In genomic region chr2:110441905-110442304, GRCh38 we compare ENCODE assay signal across 8 cellular contexts. TPM values are rescaled to one million over a fixed set of nuclear protein-coding genes. Genes with fewer than 3 reads are reported as not detected.
DNase-seq lines count a peak whose midpoint lies in the region; ATAC-seq, FAIRE-seq and TF ChIP-seq lines count a peak whose summit lies in the region.
"Not testable (repeated sequence)": the region's sequence is repeated elsewhere in the genome, so short reads cannot be mapped to it uniquely, and the experiment has no call there.
"Had no signal": no experiment of that assay in that cellular context is flagged by ENCODE, and none has a peak within 500 bp of the region (broad histone marks: within the 10 kb centered on the region; RNA-seq: fewer than 3 reads in every experiment).

No MANE protein-coding gene starts in this region.

- TF ChIP-seq CTCF in HCT116 (IDR thresholded peaks at IDR 0.05 in 2 of 3, conservative IDR thresholded peaks at IDR 0.05 in 1 of 3; ENCODE audit: borderline replicate concordance in 1 of 3, insufficient read depth in 1 of 3, low read depth in 2 of 3, low read length in 2 of 3); Panc1 (IDR thresholded peaks at IDR 0.05); bronchial epithelial cell (IDR thresholded peaks at IDR 0.05; ENCODE audit: insufficient read depth, low read length, severe bottlenecking); keratinocyte (optimal IDR thresholded peaks at IDR 0.05 in 1 of 3, IDR thresholded peaks at IDR 0.05 in 1 of 3, conservative IDR thresholded peaks at IDR 0.05 in 1 of 3; ENCODE audit: extremely low read depth in 1 of 3, insufficient read depth in 2 of 3, low read length in 3 of 3): not testable (repeated sequence)

- TF ChIP-seq RAD21 in HCT116 (IDR thresholded peaks at IDR 0.05; ENCODE audit: low read depth), result not testable (repeated sequence)

- H3K27ac ChIP-seq in HCT116 (ENCODE audit: low read depth, low read length); Panc1 (ENCODE audit: low read length); keratinocyte (ENCODE audit: control insufficient read depth, insufficient read depth, low read length): not testable (repeated sequence)

- not testable (repeated sequence) for H3K27me3 ChIP-seq in HCT116 (ENCODE audit: insufficient read depth, low read length); Panc1 (ENCODE audit: control insufficient read depth, insufficient read depth, low read length); bronchial epithelial cell (ENCODE audit: control insufficient read depth, insufficient read depth, low read length); keratinocyte (ENCODE audit: control insufficient read depth, extremely low read depth, insufficient read depth, low read length)

- ATAC-seq in HCT116 (peak; percentile 91), Panc1 (0 out of 2 replicates have a peak, but pooled peaks have one; percentile 19), SK-N-SH treated with all-trans-retinoic acid at 6 μM for 48 hours (peak; percentile 68)

- H2AFZ ChIP-seq in HCT116 (ENCODE audit: low read depth, low read length, poor library complexity, severe bottlenecking); keratinocyte (ENCODE audit: control insufficient read depth, low read length): not testable (repeated sequence)

- not testable (repeated sequence) for H3K79me2 ChIP-seq in HCT116 (ENCODE audit: insufficient read depth, low read length); keratinocyte (ENCODE audit: control insufficient read depth, insufficient read depth, low read length)

- intact Hi-C loops in HCT116 (cut with micrococcal nuclease); Panc1 (cut with micrococcal nuclease; ENCODE audit: unreplicated experiment): not testable (repeated sequence)

- FAIRE-seq in bronchial epithelial cell (lab: Jason Lieb, UNC) (peak; percentile 89), keratinocyte (lab: Jason Lieb, UNC) (peak; percentile 99), urothelium cell line (lab: Jason Lieb, UNC) (peak; percentile 93)

- H3K4me3 ChIP-seq in HCT116 (replicated peaks in 1 of 2; ENCODE audit: low read depth in 1 of 2, low read length in 2 of 2); Panc1 (ENCODE audit: low read depth in 2 of 2, low read length in 2 of 2); bronchial epithelial cell (ENCODE audit: low read depth, low read length); keratinocyte (ENCODE audit: control insufficient read depth in 2 of 3, extremely low read depth in 1 of 3, insufficient read depth in 2 of 3, low read depth in 1 of 3, low read length in 3 of 3): not testable (repeated sequence)

- BruUV-seq in HCT116 (replicated peaks; lab: Mats Ljungman, UMichigan); Panc1 (replicated peaks; lab: Mats Ljungman, UMichigan): not testable (repeated sequence)

- in situ Hi-C loops in Panc1 (cut with HindIII; ENCODE audit: low pct_unique_long_range_greater_than_20kb, low sequenced_read_pairs), result not testable (repeated sequence)

- POLR2A ChIA-PET in HCT116 (lab: Charles Lee); Panc1 (lab: Charles Lee): not testable (repeated sequence)

- not testable (repeated sequence) for TF ChIP-seq POLR2A in HCT116 (IDR thresholded peaks at IDR 0.05; ENCODE audit: borderline replicate concordance, extremely low read depth, insufficient read depth, insufficient read length)

- not testable (repeated sequence) for H4K20me1 ChIP-seq in HCT116 (ENCODE audit: insufficient read depth); keratinocyte (ENCODE audit: control insufficient read depth, extremely low read depth, insufficient read depth, low read length)

- not testable (repeated sequence) for H3K9ac ChIP-seq in HCT116 (ENCODE audit: low read length); keratinocyte (ENCODE audit: control insufficient read depth, extremely low read depth, insufficient read depth, low read length)

- H3K4me2 ChIP-seq in HCT116 (ENCODE audit: low read length); keratinocyte (ENCODE audit: control insufficient read depth, extremely low read depth, insufficient read depth, low read depth, low read length): not testable (repeated sequence)

- CTCF ChIA-PET in HCT116 (lab: Charles Lee); Panc1 (lab: Charles Lee): not testable (repeated sequence)

- H3K9me2 ChIP-seq in HCT116 (ENCODE audit: insufficient read depth), result not testable (repeated sequence)

- RAD21 ChIA-PET in HCT116 (lab: Charles Lee; ENCODE audit: low non-redundant PET in 1 of 2, low total read pairs in 2 of 2, uncharacterized antibody in 2 of 2, unreplicated experiment in 2 of 2), result not testable (repeated sequence)

- not testable (repeated sequence) for H3K9me1 ChIP-seq in keratinocyte (ENCODE audit: control insufficient read depth, extremely low read depth, insufficient read depth, low read length)

- dilution Hi-C loops in keratinocyte (cut with MboI; ENCODE audit: extremely low pct_ligation_motif_present, low sequenced_read_pairs), result not testable (repeated sequence)

- not testable (repeated sequence) for H3K9me3 ChIP-seq in HCT116 (ENCODE audit: control insufficient read depth in 1 of 2, insufficient read depth in 1 of 2, low read depth in 1 of 2, low read length in 2 of 2); Panc1 (ENCODE audit: control insufficient read depth, insufficient read depth, low read depth, low read length); keratinocyte (ENCODE audit: control insufficient read depth, low read depth, low read length)

- not testable (repeated sequence) for H3K36me3 ChIP-seq in HCT116 (ENCODE audit: control insufficient read depth in 1 of 2, insufficient read depth in 2 of 2, low read length in 2 of 2); Panc1 (ENCODE audit: control insufficient read depth, insufficient read depth, low read length); bronchial epithelial cell (ENCODE audit: control insufficient read depth, insufficient read depth, low read length); keratinocyte (ENCODE audit: control insufficient read depth in 2 of 2, extremely low read depth in 1 of 2, insufficient read depth in 2 of 2, low read length in 2 of 2)

- not testable (repeated sequence) for DNase-seq in HCT116 (ENCODE audit: low read depth, low spot score); Panc1 (ENCODE audit: low read depth, low spot score); bronchial epithelial cell (ENCODE audit: low read depth); keratinocyte (ENCODE audit: low read depth, low spot score); urothelium cell line (ENCODE audit: low spot score)

- H3K4me1 ChIP-seq in HCT116 (ENCODE audit: control insufficient read depth in 1 of 2, insufficient read depth in 2 of 2, low read length in 2 of 2); Panc1 (ENCODE audit: control insufficient read depth, insufficient read depth, low read length); keratinocyte (ENCODE audit: control insufficient read depth, extremely low read depth, insufficient read depth, low read length): not testable (repeated sequence)

RNA-seq across cellular contexts. Expression of gene LIMS4, which starts 30.7 kb away (rescaled TPM):
- total RNA-seq in HCT116 (2021; ENCODE audit: unreplicated experiment) (1.1 TPM), Panc1 (2021; ENCODE audit: unreplicated experiment) (0.51 TPM), bronchial epithelial cell (0.26 TPM in 1 of 2 replicates, not detected in the other)
- polyA plus RNA-seq in HCT116 (2012), result 0.04 and 0.44 TPM in 2 replicates
- 1.5 TPM for polyA plus RNA-seq in Panc1 (2012; ENCODE audit: insufficient read length)
- polyA plus RNA-seq in keratinocyte, result 0.24 to 0.58 TPM (median 0.25 TPM) in 3 replicates
- polyA plus RNA-seq in keratinocyte (2011; ENCODE audit: low read depth), result not detected
- polyA plus RNA-seq in keratinocyte (2011; cell fraction: cytosol; rRNA removed), result 0.19 and 0.21 TPM in 2 replicates
- polyA plus RNA-seq in keratinocyte (2011; cell fraction: nucleus; rRNA removed), result 0.21 and 0.42 TPM in 2 replicates
- polyA plus RNA-seq in keratinocyte (2012; ENCODE audit: low replicate concordance), result 0.18 and 0.37 TPM in 2 replicates
- 1.1 to 1.3 TPM in 2 of 3 replicates, not detected in the other for polyA minus RNA-seq in keratinocyte
- polyA minus RNA-seq in keratinocyte (2011; cell fraction: cytosol; rRNA and poly(A)+ RNA removed), result not detected
- not detected in 2 replicates for polyA minus RNA-seq in keratinocyte (2011; cell fraction: nucleus; rRNA and poly(A)+ RNA removed)
- total RNA-seq: CD4-positive, CD25-positive, alpha-beta regulatory T cell; G401 had no signal

Comparison
In these comparisons a context has a peak if more than half of its experiments do, and no peak if none do; other contexts are left out.
1. ATAC-seq: peak in every context shown above with its lines; median percentile 91 in HCT116; 68 in SK-N-SH treated with all-trans-retinoic acid at 6 μM for 48 hours; 19 in Panc1.